23 cellular contexts compared by ENCODE assay signal in genomic region chr15:36924076-36924475, GRCh38.
"Had no signal": no experiment of that assay in that cellular context is flagged by ENCODE, and none has a peak within 500 bp of the region (broad histone marks: within the 10 kb centered on the region; RNA-seq: fewer than 3 reads in every experiment).

No MANE protein-coding gene starts in this region.

- H3K4me1 Mint-ChIP-seq: activated B cell treated with CpG ODN at 0.5 μM for 24 hours; activated naive CD8-positive, alpha-beta T cell treated with anti-CD3 and anti-CD28 coated beads for 36 hours; natural killer cell had no signal

- H3K27ac ChIP-seq: neutrophil, parathyroid adenoma, upper lobe of right lung had no signal

- H3K27me3 Mint-ChIP-seq: activated B cell treated with CpG ODN at 0.5 μM for 24 hours had no signal

- H3K27ac Mint-ChIP-seq: activated B cell treated with CpG ODN at 0.5 μM for 24 hours; activated naive CD8-positive, alpha-beta T cell treated with anti-CD3 and anti-CD28 coated beads for 36 hours; activated T-helper 2 cell treated with anti-CD3 and anti-CD28 coated beads, Interferon-gamma antibody, Interleukin-2, Interleukin-4, amounts not matched to agents 10 μg/mL and 5 μg/mL and 100 μg/mL, durations not matched to agents 14 hours and 24 hours and 36 hours; natural killer cell; T-helper 1 cell treated with Interleukin-12 subunit alpha and Interleukin-12 subunit beta and Interleukin-4 antibody, amounts not matched to agents 30 μg/mL and 1 μg/mL, for 36 hours had no signal

- H3K36me3 ChIP-seq: neutrophil had no signal

- DNase-seq: activated B cell treated with CpG ODN at 0.5 μM for 24 hours; activated CD4-positive, alpha-beta T cell treated with anti-CD3 and anti-CD28 coated beads for 4 hours; activated CD4-positive, alpha-beta T cell treated with anti-CD3 and anti-CD28 coated beads, Interleukin-2, amount 50 U/mL, for 48 hours; activated CD8-positive, alpha-beta memory T cell treated with anti-CD3 and anti-CD28 coated beads, Interleukin-2, amount 50 U/mL, for 48 hours; activated naive CD4-positive, alpha-beta T cell treated with Interleukin-2 at 50 U/mL for 16 hours; activated naive CD8-positive, alpha-beta T cell treated with anti-CD3 and anti-CD28 coated beads for 36 hours; activated T-cell treated with anti-CD3 and anti-CD28 coated beads, Interleukin-2, amount 50 U/mL, for 4 hours; cortex of kidney; erythroblast; foreskin fibroblast; heart right ventricle; islet precursor cell; left colon; natural killer cell; right cardiac atrium; stimulated activated CD4-positive, alpha-beta T cell treated with anti-CD3 and anti-CD28 coated beads, Interleukin-4, amount 100 ng/mL, for 24 hours; stimulated activated naive CD4-positive, alpha-beta T cell treated with Interleukin-2 at 50 U/mL for 16 hours; upper lobe of right lung had no signal

- H3K4me1 ChIP-seq: parathyroid adenoma, upper lobe of right lung had no signal

- H3K27me3 ChIP-seq: heart right ventricle, neutrophil, upper lobe of right lung had no signal

- H3K4me3 Mint-ChIP-seq: activated B cell treated with CpG ODN at 0.5 μM for 24 hours; activated naive CD8-positive, alpha-beta T cell treated with anti-CD3 and anti-CD28 coated beads for 36 hours; activated T-cell treated with anti-CD3 and anti-CD28 coated beads, Interleukin-2, amount 50 U/mL, for 4 hours; natural killer cell; T-helper 1 cell treated with Interleukin-12 subunit alpha and Interleukin-12 subunit beta and Interleukin-4 antibody, amounts not matched to agents 30 μg/mL and 1 μg/mL, for 36 hours had no signal

- H2AFZ ChIP-seq: parathyroid adenoma had no signal

- H3K9me3 Mint-ChIP-seq: activated B cell treated with CpG ODN at 0.5 μM for 24 hours; activated naive CD8-positive, alpha-beta T cell treated with anti-CD3 and anti-CD28 coated beads for 36 hours; activated T-helper 2 cell treated with anti-CD3 and anti-CD28 coated beads, Interferon-gamma antibody, Interleukin-2, Interleukin-4, amounts not matched to agents 10 μg/mL and 5 μg/mL and 100 μg/mL, durations not matched to agents 14 hours and 24 hours and 36 hours had no signal

- H3K9me3 ChIP-seq: neutrophil, upper lobe of right lung had no signal

- H3K4me3 ChIP-seq: heart right ventricle, lung, upper lobe of right lung had no signal

- H3K36me3 Mint-ChIP-seq: activated naive CD8-positive, alpha-beta T cell treated with anti-CD3 and anti-CD28 coated beads for 36 hours; natural killer cell had no signal

- H3K9ac ChIP-seq: parathyroid adenoma had no signal
